8 cellular contexts compared by ENCODE assay signal in genomic region chr1:11680270-11681070, GRCh38. TPM values are rescaled to one million over a fixed set of nuclear protein-coding genes. Genes with fewer than 3 reads are reported as not detected.
A peak's percentile ranks its signal among the peaks of the same experiment; 100 is the strongest.
DNase-seq lines count a peak whose midpoint lies in the region; ATAC-seq and TF ChIP-seq lines count a peak whose summit lies in the region.

No MANE protein-coding gene starts in this region.

- H3K4me3 ChIP-seq in A673 (ENCODE audit: low read depth, low read length, poor library complexity, severe bottlenecking) = peak overlapping the region; percentile 94
- H3K4me3 ChIP-seq in WI38 (ENCODE audit: low read depth, low read length) = peak overlapping the region; percentile 91
- peak overlapping the region; percentile 85 for H3K4me3 ChIP-seq in psoas muscle

- POLR2A ChIA-PET in A673 (lab: Charles Lee; ENCODE audit: low non-redundant PET) = no interaction called here

- TF ChIP-seq CTCF in A673 (conservative IDR thresholded peaks at IDR 0.05; ENCODE audit: low read depth, low read length) (no peak), WI38 (IDR thresholded peaks at IDR 0.05; ENCODE audit: low read depth, low read length) (no peak), psoas muscle (IDR thresholded peaks at IDR 0.05) (no peak)

- H3K36me3 ChIP-seq in A673 (ENCODE audit: insufficient read depth, low read length, poor library complexity, severe bottlenecking) (peaks cover 18% of the 10 kb centered on the region), psoas muscle (ENCODE audit: insufficient read depth in 1 of 2, low read depth in 1 of 2) (peaks cover 0 to 17% of the 10 kb centered on the region in 2 donors)

- no peaks in the 10 kb centered on the region for H3K27me3 ChIP-seq in A673 (replicated peaks; ENCODE audit: insufficient read depth, low read depth, low read length, poor library complexity)
- no peaks in the 10 kb centered on the region for H3K27me3 ChIP-seq in psoas muscle (ENCODE audit: insufficient read depth in 3 of 3, low read length in 2 of 3)

- peak overlapping the region; percentile 95 for H3K27ac ChIP-seq in A673 (ENCODE audit: low read depth, low read length, poor library complexity, severe bottlenecking)
- peak overlapping the region; percentile 85 for H3K27ac ChIP-seq in psoas muscle

- intact Hi-C loops in A673 (cut with micrococcal nuclease; ENCODE audit: unreplicated experiment) (loop anchor here (5.0 kb wide), 1 partner anchor 127 kb away; the partner anchor contains the start of genes CLCN6 and MTHFR), psoas muscle (cut with DNase I) (no loop called here)

- H3K9me3 ChIP-seq in A673 (ENCODE audit: low read depth, low read length, poor library complexity, severe bottlenecking) (no peaks in the 10 kb centered on the region), psoas muscle (no peaks in the 10 kb centered on the region)

- CTCF ChIA-PET in A673 (lab: Charles Lee) = no interaction called here

- H3K4me1 ChIP-seq in A673 (ENCODE audit: insufficient read depth, low read length, poor library complexity, severe bottlenecking) = peaks cover 42% of the 10 kb centered on the region
- peaks cover 7% of the 10 kb centered on the region for H3K4me1 ChIP-seq in psoas muscle

- ATAC-seq in GM18870 (IDR thresholded peaks at IDR 0.05; ENCODE audit: unreplicated experiment) (peak; percentile 26), HG03135 (IDR thresholded peaks at IDR 0.05; ENCODE audit: unreplicated experiment) (peak; percentile 25), psoas muscle (peak; percentile 13 to 48 (median 33)), GM18868 (IDR thresholded peaks at IDR 0.05; ENCODE audit: unreplicated experiment) (no peak)

- BruUV-seq in A673 (replicated peaks; lab: Mats Ljungman, UMichigan) = no TSS peak

- DNase-seq in A673 (ENCODE audit: low spot score) = no peak
- peak; percentile 36 for DNase-seq in glomerular visceral epithelial cell (ENCODE audit: extremely low spot score)
- peak in 1 of 2 donors; percentile 64 for DNase-seq in psoas muscle
- DNase-seq in COLO668 (lab: John Stamatoyannopoulos, UW; ENCODE audit: unreplicated experiment) = no peak

- 8 to 15% (median 9%) methylated on average over 49 to 65 of the region's 65 CpGs for WGBS in psoas muscle, 3 donors

RNA-seq across cellular contexts. Expression of gene MAD2L2, which starts 0.5 kb away (rescaled TPM):
- total RNA-seq in A673 (2021) (134 and 155 TPM in 2 replicates), psoas muscle (10 to 100 TPM; 25.9 to 39.0 (median 28.8) TPM)
- polyA plus RNA-seq in psoas muscle = 10 to 100 TPM; 39.1 to 61.8 (median 40.5) TPM

RNA-seq across cellular contexts. Expression of gene DRAXIN, which starts 11.0 kb away (rescaled TPM):
- total RNA-seq in A673 (2021) (5.5 and 6.7 TPM in 2 replicates), psoas muscle (under 1 TPM in 1 of 4 donors, not detected in 3; 0.04 TPM)
- under 1 TPM in 2 of 3 donors, not detected in 1; 0.01 to 0.65 TPM for polyA plus RNA-seq in psoas muscle

RNA-seq across cellular contexts. Expression of gene FBXO6, which starts 16.5 kb away (rescaled TPM):
- total RNA-seq in A673 (2021) (2.6 and 4.5 TPM in 2 replicates), psoas muscle (10 to 100 TPM; 10.2 to 17.3 (median 13.1) TPM)
- 10 to 100 TPM; 10.2 to 27.1 (median 21.4) TPM for polyA plus RNA-seq in psoas muscle

RNA-seq across cellular contexts. Expression of gene FBXO44, which starts 25.8 kb away (rescaled TPM):
- 19.3 and 28.2 TPM in 2 replicates for total RNA-seq in A673 (2021)
- 1 to 10 TPM; 2.9 to 8.4 (median 4.6) TPM for total RNA-seq in psoas muscle
- 1 to 10 TPM; 3.6 to 5.0 (median 3.8) TPM for polyA plus RNA-seq in psoas muscle

RNA-seq across cellular contexts. Expression of gene FBXO2, which starts 26.2 kb away (rescaled TPM):
- 0.61 TPM in 1 of 2 replicates, not detected in the other for total RNA-seq in A673 (2021)
- total RNA-seq in psoas muscle = 1 to 10 TPM; 1.2 to 3.5 (median 2.3) TPM
- polyA plus RNA-seq in psoas muscle = 10 to 100 TPM in 1 of 3 donors, 1 to 10 TPM in 1, under 1 TPM in 1; 0.35 to 20.9 (median 1.1) TPM
